Comparison of ENCODE assay signal across 10 cellular contexts in genomic region chr13:21212138-21212775, GRCh38.
"Had no signal": no experiment of that assay in that cellular context is flagged by ENCODE, and none has a peak within 500 bp of the region (broad histone marks: within the 10 kb centered on the region; RNA-seq: fewer than 3 reads in every experiment).

No MANE protein-coding gene starts in this region.

- FAIRE-seq: H1, H54, HTR-8/SVneo, K562 had no signal

- H3K27ac Mint-ChIP-seq: GM23338, H9, HFFc6 had no signal

- H3K4me3 ChIP-seq: GM23338, K562 had no signal

- H3K4me3 Mint-ChIP-seq: GM23338, H9, HFFc6 had no signal

- H3K4me2 ChIP-seq: GM23338 had no signal

- H3K4me1 Mint-ChIP-seq: H9 had no signal

- ATAC-seq: GM23338, K562 had no signal

- DNase-seq: H9, HCEC 1CT, HFFc6, IMR-90, KG1 had no signal
